Comparison of ENCODE assay signal across 1 cellular context in genomic region chr19:43618921-43619261, GRCh38.
A peak's percentile ranks its signal among the peaks of the same experiment; 100 is the strongest.
TF ChIP-seq lines count a peak whose summit lies in the region.

No MANE protein-coding gene starts in this region.

TF ChIP-seq in GM12878, 131 proteins besides CTCF, POLR2A, EP300 and RAD21:
- TF ChIP-seq HDGF (IDR thresholded peaks at IDR 0.05) = peak; percentile 27; the same call in 1 of the 2 replicates
- peak; percentile 50 to 63; a peak in 3 of 4 replicates for TF ChIP-seq IKZF2 (IDR thresholded peaks at IDR 0.05)
- TF ChIP-seq SMAD1 (IDR thresholded peaks at IDR 0.05; ENCODE audit: low read depth, partially characterized antibody) = no peak
- TF ChIP-seq E2F4 (IDR thresholded peaks at IDR 0.05; ENCODE audit: low read depth, low read length) = no peak
- no peak for TF ChIP-seq ZNF592 (IDR thresholded peaks at IDR 0.05)
- no peak for TF ChIP-seq NR2F1 (conservative IDR thresholded peaks at IDR 0.05)
- no peak for TF ChIP-seq NFYA (IDR thresholded peaks at IDR 0.05; ENCODE audit: borderline replicate concordance, low read depth, low read length)
- TF ChIP-seq MAX (IDR thresholded peaks at IDR 0.05; ENCODE audit: low read depth, low read length) = no peak
- peak; percentile 60; the same call in 1 of the 2 replicates for TF ChIP-seq ZBTB40 (IDR thresholded peaks at IDR 0.05; ENCODE audit: borderline replicate concordance)
- TF ChIP-seq YY1 (IDR thresholded peaks at IDR 0.05; ENCODE audit: low read depth, low read length) = peak; percentile 8; the same call in 1 of the 2 replicates
- no peak; the same call in 1 of the 2 replicates for TF ChIP-seq MLLT1 (IDR thresholded peaks at IDR 0.05)
- TF ChIP-seq SIN3A (IDR thresholded peaks at IDR 0.05; ENCODE audit: low read depth, low read length) = peak; percentile 54; the same call in 1 of the 2 replicates
- no peak for TF ChIP-seq NRF1 (conservative IDR thresholded peaks at IDR 0.05; ENCODE audit: low read depth, low read length)
- TF ChIP-seq WRNIP1 (IDR thresholded peaks at IDR 0.05; ENCODE audit: borderline replicate concordance, low read depth, low read length) = no peak
- peak; percentile 36; the same call in 1 of the 2 replicates for TF ChIP-seq MTA2 (IDR thresholded peaks at IDR 0.05; ENCODE audit: low read depth)
